ENCODE assay signal across 1 cellular context in the genomic region with DNA sequence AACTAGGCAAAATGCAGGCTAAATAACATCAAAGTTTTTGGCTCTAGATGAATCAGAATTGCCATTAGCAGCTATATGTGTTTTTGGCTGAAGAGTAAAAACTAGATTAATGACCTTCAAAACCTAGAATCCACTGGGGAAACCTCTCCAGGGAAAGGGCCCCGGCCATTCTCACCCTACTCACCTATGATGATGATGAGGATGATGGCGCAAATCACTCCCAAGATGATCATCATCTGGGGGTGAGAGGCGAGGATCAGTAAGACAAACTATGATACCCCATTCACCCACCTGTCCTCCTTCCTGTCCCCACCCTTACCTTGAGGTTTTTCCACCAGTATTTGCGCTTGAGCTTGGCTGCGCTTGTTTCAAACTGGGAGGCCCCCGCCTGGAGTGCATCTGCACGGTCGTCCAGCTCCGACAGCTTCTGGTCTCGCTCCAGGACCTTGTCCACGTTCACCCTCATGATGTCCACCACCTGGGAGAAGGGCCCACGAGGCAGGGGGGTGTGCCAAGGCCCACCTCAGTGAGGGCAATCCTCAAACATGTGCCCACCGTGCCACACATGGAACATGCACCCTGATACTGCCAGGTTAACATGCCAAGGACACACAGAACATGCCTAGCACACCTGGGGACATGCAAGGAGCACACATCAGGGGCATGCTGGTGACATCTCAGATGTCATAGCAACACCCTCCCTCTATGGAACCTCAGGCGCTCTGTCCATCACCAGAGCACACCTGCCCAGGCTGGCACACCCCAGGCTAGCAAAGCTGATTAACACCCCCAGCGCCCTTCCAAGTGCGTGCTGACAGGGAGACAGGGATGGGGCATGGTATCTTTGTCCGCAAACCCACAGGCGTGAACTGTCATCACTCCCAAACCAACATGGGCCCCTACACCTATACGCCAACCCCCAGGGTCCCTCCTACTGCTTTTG.
TF ChIP-seq lines count a peak whose summit lies in the region.

No MANE protein-coding gene starts in this region.

TF ChIP-seq in A549, 52 proteins besides CTCF, POLR2A, EP300 and RAD21 (continued from another document):
- no peak for TF ChIP-seq REST (IDR thresholded peaks at IDR 0.05)
- TF ChIP-seq, protein P1, sequence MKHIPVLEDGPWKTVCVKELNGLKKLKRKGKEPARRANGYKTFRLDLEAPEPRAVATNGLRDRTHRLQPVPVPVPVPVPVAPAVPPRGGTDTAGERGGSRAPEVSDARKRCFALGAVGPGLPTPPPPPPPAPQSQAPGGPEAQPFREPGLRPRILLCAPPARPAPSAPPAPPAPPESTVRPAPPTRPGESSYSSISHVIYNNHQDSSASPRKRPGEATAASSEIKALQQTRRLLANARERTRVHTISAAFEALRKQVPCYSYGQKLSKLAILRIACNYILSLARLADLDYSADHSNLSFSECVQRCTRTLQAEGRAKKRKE (CRISPR knock-in tag; IDR thresholded peaks at IDR 0.05; ENCODE audit: low read depth) = no peak
TF ChIP-seq in A549: peak in this region for 0.
